1 cellular context compared by ENCODE assay signal in genomic region chr20:1469925-1470571, GRCh38.
TF ChIP-seq lines count a peak whose summit lies in the region.

No MANE protein-coding gene starts in this region.

TF ChIP-seq in HepG2, 621 proteins besides CTCF, POLR2A, EP300 and RAD21 (continued from another document and continues in another):
- TF ChIP-seq SOX6 (IDR thresholded peaks at IDR 0.05) (no peak), SOX6 (CRISPR knock-in tag; IDR thresholded peaks at IDR 0.05) (peak; percentile 75), AHR (CRISPR knock-in tag; IDR thresholded peaks at IDR 0.05) (no peak), MED1 (CRISPR knock-in tag; IDR thresholded peaks at IDR 0.05) (peak; percentile 79), TFE3 (CRISPR knock-in tag; IDR thresholded peaks at IDR 0.05) (peak; percentile 54; the same call in 1 of the 2 replicates), NR1H2 (CRISPR knock-in tag; IDR thresholded peaks at IDR 0.05; ENCODE audit: borderline replicate concordance, low read depth) (no peak), CENPBD1 (CRISPR knock-in tag; IDR thresholded peaks at IDR 0.05; ENCODE audit: borderline replicate concordance, low read depth) (no peak), CHD4 (IDR thresholded peaks at IDR 0.05; ENCODE audit: borderline replicate concordance, low read length) (no peak), ZNF577 (CRISPR knock-in tag; IDR thresholded peaks at IDR 0.05; ENCODE audit: borderline replicate concordance, low read depth) (no peak), ZNF619 (CRISPR knock-in tag; IDR thresholded peaks at IDR 0.05) (peak; percentile 96), TSC22D2 (CRISPR knock-in tag; IDR thresholded peaks at IDR 0.05; ENCODE audit: borderline replicate concordance) (no peak), ZMAT3 (CRISPR knock-in tag; conservative IDR thresholded peaks at IDR 0.05) (no peak), HMG20B (CRISPR knock-in tag; conservative IDR thresholded peaks at IDR 0.05) (no peak; the same call in 1 of the 2 replicates), ZNF549 (CRISPR knock-in tag; IDR thresholded peaks at IDR 0.05) (no peak), EEA1 (CRISPR knock-in tag; IDR thresholded peaks at IDR 0.05; ENCODE audit: borderline replicate concordance) (no peak), RARG (CRISPR knock-in tag; IDR thresholded peaks at IDR 0.05; ENCODE audit: low read depth) (no peak), ZNF530 (CRISPR knock-in tag; IDR thresholded peaks at IDR 0.05; ENCODE audit: low read depth) (no peak), GPN1 (CRISPR knock-in tag; IDR thresholded peaks at IDR 0.05; ENCODE audit: borderline replicate concordance) (no peak), EHMT2 (IDR thresholded peaks at IDR 0.05; ENCODE audit: borderline replicate concordance, low read depth, low read length) (no peak; the same call in 1 of the 2 replicates), ONECUT2 (CRISPR knock-in tag; IDR thresholded peaks at IDR 0.05) (no peak), TCF7L2 (IDR thresholded peaks at IDR 0.05; ENCODE audit: low read depth, low read length) (no peak), FOXA1 (IDR thresholded peaks at IDR 0.05) (no peak), FOXA1 (CRISPR knock-in tag; IDR thresholded peaks at IDR 0.05) (peak; percentile 39; the same call in 1 of the 2 replicates), ARNTL (CRISPR knock-in tag; IDR thresholded peaks at IDR 0.05) (no peak), SMAD1 (CRISPR knock-in tag; IDR thresholded peaks at IDR 0.05; ENCODE audit: borderline replicate concordance, low read depth) (peak; percentile 84; the same call in 1 of the 2 replicates), ZNF382 (CRISPR knock-in tag; IDR thresholded peaks at IDR 0.05; ENCODE audit: borderline replicate concordance) (no peak), RCOR2 (CRISPR knock-in tag; IDR thresholded peaks at IDR 0.05) (no peak), SP2 (CRISPR knock-in tag; IDR thresholded peaks at IDR 0.05) (no peak), ATF7 (IDR thresholded peaks at IDR 0.05) (no peak), ATF7 (CRISPR knock-in tag; IDR thresholded peaks at IDR 0.05) (no peak), NCOR1 (IDR thresholded peaks at IDR 0.05; ENCODE audit: borderline replicate concordance, low read length) (peak; percentile 36; the same call in 1 of the 2 replicates), ZNF652 (CRISPR knock-in tag; IDR thresholded peaks at IDR 0.05; ENCODE audit: borderline replicate concordance, low read depth) (peak; percentile 53; the same call in 1 of the 2 replicates), ZNF556 (CRISPR knock-in tag; IDR thresholded peaks at IDR 0.05; ENCODE audit: borderline replicate concordance) (peak; percentile 92; the same call in 1 of the 2 replicates), MEIS1 (CRISPR knock-in tag; IDR thresholded peaks at IDR 0.05; ENCODE audit: borderline replicate concordance) (no peak), NFKB2 (CRISPR knock-in tag; IDR thresholded peaks at IDR 0.05; ENCODE audit: borderline replicate concordance) (no peak), NFIC (IDR thresholded peaks at IDR 0.05; ENCODE audit: low read length) (no peak), MAFF (IDR thresholded peaks at IDR 0.05; ENCODE audit: low read depth, low read length) (peak; percentile 67), SOX13 (IDR thresholded peaks at IDR 0.05) (no peak), SOX13 (CRISPR knock-in tag; conservative IDR thresholded peaks at IDR 0.05 in 1 of 2, IDR thresholded peaks at IDR 0.05 in 1 of 2) (peak; percentile 18 to 66; a peak in 1 of 4 replicates), ADNP (CRISPR knock-in tag; IDR thresholded peaks at IDR 0.05) (no peak), MIER2 (CRISPR knock-in tag; IDR thresholded peaks at IDR 0.05) (peak; percentile 86), RNF219 (CRISPR knock-in tag; IDR thresholded peaks at IDR 0.05) (no peak), MAF1 (CRISPR knock-in tag; IDR thresholded peaks at IDR 0.05; ENCODE audit: borderline replicate concordance) (no peak), CENPT (CRISPR knock-in tag; IDR thresholded peaks at IDR 0.05; ENCODE audit: low read depth) (no peak), ZNF431 (CRISPR knock-in tag; IDR thresholded peaks at IDR 0.05; ENCODE audit: borderline replicate concordance, low read depth) (no peak), ZBTB14 (CRISPR knock-in tag; IDR thresholded peaks at IDR 0.05) (no peak), TRIM24 (CRISPR knock-in tag; IDR thresholded peaks at IDR 0.05) (no peak), LCORL (IDR thresholded peaks at IDR 0.05) (no peak), LCORL (CRISPR knock-in tag; IDR thresholded peaks at IDR 0.05) (peak; percentile 93), KDM4B (CRISPR knock-in tag; IDR thresholded peaks at IDR 0.05) (peak; percentile 92; the same call in 1 of the 2 replicates), ZNF564 (CRISPR knock-in tag; IDR thresholded peaks at IDR 0.05) (no peak), ZNF674 (CRISPR knock-in tag; IDR thresholded peaks at IDR 0.05; ENCODE audit: low read depth) (no peak), WIZ (CRISPR knock-in tag; IDR thresholded peaks at IDR 0.05) (no peak), TCF12 (IDR thresholded peaks at IDR 0.05) (no peak), TCF12 (CRISPR knock-in tag; IDR thresholded peaks at IDR 0.05) (no peak)
- TF ChIP-seq, protein P1, sequence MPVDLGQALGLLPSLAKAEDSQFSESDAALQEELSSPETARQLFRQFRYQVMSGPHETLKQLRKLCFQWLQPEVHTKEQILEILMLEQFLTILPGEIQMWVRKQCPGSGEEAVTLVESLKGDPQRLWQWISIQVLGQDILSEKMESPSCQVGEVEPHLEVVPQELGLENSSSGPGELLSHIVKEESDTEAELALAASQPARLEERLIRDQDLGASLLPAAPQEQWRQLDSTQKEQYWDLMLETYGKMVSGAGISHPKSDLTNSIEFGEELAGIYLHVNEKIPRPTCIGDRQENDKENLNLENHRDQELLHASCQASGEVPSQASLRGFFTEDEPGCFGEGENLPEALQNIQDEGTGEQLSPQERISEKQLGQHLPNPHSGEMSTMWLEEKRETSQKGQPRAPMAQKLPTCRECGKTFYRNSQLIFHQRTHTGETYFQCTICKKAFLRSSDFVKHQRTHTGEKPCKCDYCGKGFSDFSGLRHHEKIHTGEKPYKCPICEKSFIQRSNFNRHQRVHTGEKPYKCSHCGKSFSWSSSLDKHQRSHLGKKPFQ (CRISPR knock-in tag; IDR thresholded peaks at IDR 0.05; ENCODE audit: insufficient replicate concordance), result no peak
- TF ChIP-seq, protein P2, sequence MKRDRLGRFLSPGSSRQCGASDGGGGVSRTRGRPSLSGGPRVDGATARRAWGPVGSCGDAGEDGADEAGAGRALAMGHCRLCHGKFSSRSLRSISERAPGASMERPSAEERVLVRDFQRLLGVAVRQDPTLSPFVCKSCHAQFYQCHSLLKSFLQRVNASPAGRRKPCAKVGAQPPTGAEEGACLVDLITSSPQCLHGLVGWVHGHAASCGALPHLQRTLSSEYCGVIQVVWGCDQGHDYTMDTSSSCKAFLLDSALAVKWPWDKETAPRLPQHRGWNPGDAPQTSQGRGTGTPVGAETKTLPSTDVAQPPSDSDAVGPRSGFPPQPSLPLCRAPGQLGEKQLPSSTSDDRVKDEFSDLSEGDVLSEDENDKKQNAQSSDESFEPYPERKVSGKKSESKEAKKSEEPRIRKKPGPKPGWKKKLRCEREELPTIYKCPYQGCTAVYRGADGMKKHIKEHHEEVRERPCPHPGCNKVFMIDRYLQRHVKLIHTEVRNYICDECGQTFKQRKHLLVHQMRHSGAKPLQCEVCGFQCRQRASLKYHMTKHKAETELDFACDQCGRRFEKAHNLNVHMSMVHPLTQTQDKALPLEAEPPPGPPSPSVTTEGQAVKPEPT (CRISPR knock-in tag; IDR thresholded peaks at IDR 0.05; ENCODE audit: low read depth), result 0 out of 2 replicates have a peak, but pooled peaks have one; percentile 27
- TF ChIP-seq, protein P3, sequence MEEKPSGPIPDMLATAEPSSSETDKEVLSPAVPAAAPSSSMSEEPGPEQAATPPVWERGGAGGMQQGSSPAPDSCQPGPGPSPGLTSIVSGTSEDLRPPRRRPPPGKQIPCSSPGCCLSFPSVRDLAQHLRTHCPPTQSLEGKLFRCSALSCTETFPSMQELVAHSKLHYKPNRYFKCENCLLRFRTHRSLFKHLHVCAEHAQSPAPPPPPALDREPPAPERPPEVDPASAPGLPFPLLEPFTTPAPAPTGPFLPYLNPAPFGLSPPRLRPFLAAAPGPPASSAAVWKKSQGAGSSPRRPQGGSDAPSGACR (CRISPR knock-in tag; IDR thresholded peaks at IDR 0.05), result no peak; the same call in 1 of the 2 replicates
- TF ChIP-seq, protein P4, sequence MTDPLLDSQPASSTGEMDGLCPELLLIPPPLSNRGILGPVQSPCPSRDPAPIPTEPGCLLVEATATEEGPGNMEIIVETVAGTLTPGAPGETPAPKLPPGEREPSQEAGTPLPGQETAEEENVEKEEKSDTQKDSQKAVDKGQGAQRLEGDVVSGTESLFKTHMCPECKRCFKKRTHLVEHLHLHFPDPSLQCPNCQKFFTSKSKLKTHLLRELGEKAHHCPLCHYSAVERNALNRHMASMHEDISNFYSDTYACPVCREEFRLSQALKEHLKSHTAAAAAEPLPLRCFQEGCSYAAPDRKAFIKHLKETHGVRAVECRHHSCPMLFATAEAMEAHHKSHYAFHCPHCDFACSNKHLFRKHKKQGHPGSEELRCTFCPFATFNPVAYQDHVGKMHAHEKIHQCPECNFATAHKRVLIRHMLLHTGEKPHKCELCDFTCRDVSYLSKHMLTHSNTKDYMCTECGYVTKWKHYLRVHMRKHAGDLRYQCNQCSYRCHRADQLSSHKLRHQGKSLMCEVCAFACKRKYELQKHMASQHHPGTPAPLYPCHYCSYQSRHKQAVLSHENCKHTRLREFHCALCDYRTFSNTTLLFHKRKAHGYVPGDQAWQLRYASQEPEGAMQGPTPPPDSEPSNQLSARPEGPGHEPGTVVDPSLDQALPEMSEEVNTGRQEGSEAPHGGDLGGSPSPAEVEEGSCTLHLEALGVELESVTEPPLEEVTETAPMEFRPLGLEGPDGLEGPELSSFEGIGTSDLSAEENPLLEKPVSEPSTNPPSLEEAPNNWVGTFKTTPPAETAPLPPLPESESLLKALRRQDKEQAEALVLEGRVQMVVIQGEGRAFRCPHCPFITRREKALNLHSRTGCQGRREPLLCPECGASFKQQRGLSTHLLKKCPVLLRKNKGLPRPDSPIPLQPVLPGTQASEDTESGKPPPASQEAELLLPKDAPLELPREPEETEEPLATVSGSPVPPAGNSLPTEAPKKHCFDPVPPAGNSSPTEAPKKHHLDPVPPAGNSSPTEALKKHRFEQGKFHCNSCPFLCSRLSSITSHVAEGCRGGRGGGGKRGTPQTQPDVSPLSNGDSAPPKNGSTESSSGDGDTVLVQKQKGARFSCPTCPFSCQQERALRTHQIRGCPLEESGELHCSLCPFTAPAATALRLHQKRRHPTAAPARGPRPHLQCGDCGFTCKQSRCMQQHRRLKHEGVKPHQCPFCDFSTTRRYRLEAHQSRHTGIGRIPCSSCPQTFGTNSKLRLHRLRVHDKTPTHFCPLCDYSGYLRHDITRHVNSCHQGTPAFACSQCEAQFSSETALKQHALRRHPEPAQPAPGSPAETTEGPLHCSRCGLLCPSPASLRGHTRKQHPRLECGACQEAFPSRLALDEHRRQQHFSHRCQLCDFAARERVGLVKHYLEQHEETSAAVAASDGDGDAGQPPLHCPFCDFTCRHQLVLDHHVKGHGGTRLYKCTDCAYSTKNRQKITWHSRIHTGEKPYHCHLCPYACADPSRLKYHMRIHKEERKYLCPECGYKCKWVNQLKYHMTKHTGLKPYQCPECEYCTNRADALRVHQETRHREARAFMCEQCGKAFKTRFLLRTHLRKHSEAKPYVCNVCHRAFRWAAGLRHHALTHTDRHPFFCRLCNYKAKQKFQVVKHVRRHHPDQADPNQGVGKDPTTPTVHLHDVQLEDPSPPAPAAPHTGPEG (CRISPR knock-in tag; IDR thresholded peaks at IDR 0.05), result no peak
- TF ChIP-seq, protein P5, sequence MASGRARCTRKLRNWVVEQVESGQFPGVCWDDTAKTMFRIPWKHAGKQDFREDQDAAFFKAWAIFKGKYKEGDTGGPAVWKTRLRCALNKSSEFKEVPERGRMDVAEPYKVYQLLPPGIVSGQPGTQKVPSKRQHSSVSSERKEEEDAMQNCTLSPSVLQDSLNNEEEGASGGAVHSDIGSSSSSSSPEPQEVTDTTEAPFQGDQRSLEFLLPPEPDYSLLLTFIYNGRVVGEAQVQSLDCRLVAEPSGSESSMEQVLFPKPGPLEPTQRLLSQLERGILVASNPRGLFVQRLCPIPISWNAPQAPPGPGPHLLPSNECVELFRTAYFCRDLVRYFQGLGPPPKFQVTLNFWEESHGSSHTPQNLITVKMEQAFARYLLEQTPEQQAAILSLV (CRISPR knock-in tag; IDR thresholded peaks at IDR 0.05; ENCODE audit: borderline replicate concordance), result no peak
